1 cellular context compared by ENCODE assay signal in genomic region chr12:94898388-94898787, GRCh38.
TF ChIP-seq lines count a peak whose summit lies in the region.

No MANE protein-coding gene starts in this region.

TF ChIP-seq in GM23338, 12 proteins besides CTCF, POLR2A, EP300 and RAD21 (continued from another document):
- TF ChIP-seq, protein P1, sequence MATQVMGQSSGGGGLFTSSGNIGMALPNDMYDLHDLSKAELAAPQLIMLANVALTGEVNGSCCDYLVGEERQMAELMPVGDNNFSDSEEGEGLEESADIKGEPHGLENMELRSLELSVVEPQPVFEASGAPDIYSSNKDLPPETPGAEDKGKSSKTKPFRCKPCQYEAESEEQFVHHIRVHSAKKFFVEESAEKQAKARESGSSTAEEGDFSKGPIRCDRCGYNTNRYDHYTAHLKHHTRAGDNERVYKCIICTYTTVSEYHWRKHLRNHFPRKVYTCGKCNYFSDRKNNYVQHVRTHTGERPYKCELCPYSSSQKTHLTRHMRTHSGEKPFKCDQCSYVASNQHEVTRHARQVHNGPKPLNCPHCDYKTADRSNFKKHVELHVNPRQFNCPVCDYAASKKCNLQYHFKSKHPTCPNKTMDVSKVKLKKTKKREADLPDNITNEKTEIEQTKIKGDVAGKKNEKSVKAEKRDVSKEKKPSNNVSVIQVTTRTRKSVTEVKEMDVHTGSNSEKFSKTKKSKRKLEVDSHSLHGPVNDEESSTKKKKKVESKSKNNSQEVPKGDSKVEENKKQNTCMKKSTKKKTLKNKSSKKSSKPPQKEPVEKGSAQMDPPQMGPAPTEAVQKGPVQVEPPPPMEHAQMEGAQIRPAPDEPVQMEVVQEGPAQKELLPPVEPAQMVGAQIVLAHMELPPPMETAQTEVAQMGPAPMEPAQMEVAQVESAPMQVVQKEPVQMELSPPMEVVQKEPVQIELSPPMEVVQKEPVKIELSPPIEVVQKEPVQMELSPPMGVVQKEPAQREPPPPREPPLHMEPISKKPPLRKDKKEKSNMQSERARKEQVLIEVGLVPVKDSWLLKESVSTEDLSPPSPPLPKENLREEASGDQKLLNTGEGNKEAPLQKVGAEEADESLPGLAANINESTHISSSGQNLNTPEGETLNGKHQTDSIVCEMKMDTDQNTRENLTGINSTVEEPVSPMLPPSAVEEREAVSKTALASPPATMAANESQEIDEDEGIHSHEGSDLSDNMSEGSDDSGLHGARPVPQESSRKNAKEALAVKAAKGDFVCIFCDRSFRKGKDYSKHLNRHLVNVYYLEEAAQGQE (IDR thresholded peaks at IDR 0.05; ENCODE audit: unreplicated experiment): no peak
- no peak for TF ChIP-seq EZH2phosphoT487 (IDR thresholded peaks at IDR 0.05; ENCODE audit: unreplicated experiment)
